In genomic region chr7:99693427-99694200, GRCh38 we compare ENCODE assay signal across 1 cellular context.
A peak's percentile ranks its signal among the peaks of the same experiment; 100 is the strongest.
TF ChIP-seq lines count a peak whose summit lies in the region.

No MANE protein-coding gene starts in this region.

TF ChIP-seq in HepG2, 621 proteins besides CTCF, POLR2A, EP300 and RAD21 (continued from another document and continues in another):
- TF ChIP-seq TFE3 (CRISPR knock-in tag; IDR thresholded peaks at IDR 0.05): peak; percentile 69
- TF ChIP-seq ADNP (CRISPR knock-in tag; IDR thresholded peaks at IDR 0.05): no peak
- no peak for TF ChIP-seq HCFC1 (IDR thresholded peaks at IDR 0.05; ENCODE audit: low read depth, low read length)
- no peak; the same call in 1 of the 2 replicates for TF ChIP-seq CHD2 (IDR thresholded peaks at IDR 0.05; ENCODE audit: low read depth, low read length)
- no peak for TF ChIP-seq FOSL1 (CRISPR knock-in tag; IDR thresholded peaks at IDR 0.05; ENCODE audit: borderline replicate concordance)
- peak; percentile 81 for TF ChIP-seq ZHX1 (CRISPR knock-in tag; IDR thresholded peaks at IDR 0.05; ENCODE audit: low read depth)
- no peak for TF ChIP-seq ZBTB42 (CRISPR knock-in tag; IDR thresholded peaks at IDR 0.05)
- peak; percentile 78 for TF ChIP-seq ZNF142 (CRISPR knock-in tag; IDR thresholded peaks at IDR 0.05)
- no peak for TF ChIP-seq ZNF556 (CRISPR knock-in tag; IDR thresholded peaks at IDR 0.05; ENCODE audit: borderline replicate concordance)
- no peak for TF ChIP-seq ZNF160 (CRISPR knock-in tag; IDR thresholded peaks at IDR 0.05)
- no peak for TF ChIP-seq NFATC3 (CRISPR knock-in tag; IDR thresholded peaks at IDR 0.05)
- peak; percentile 47; the same call in 1 of the 2 replicates for TF ChIP-seq DMAP1 (CRISPR knock-in tag; IDR thresholded peaks at IDR 0.05)
- TF ChIP-seq FOXP1 (IDR thresholded peaks at IDR 0.05): no peak
- peak; percentile 78 for TF ChIP-seq FOXP1 (CRISPR knock-in tag; IDR thresholded peaks at IDR 0.05)
- TF ChIP-seq TFDP2 (CRISPR knock-in tag; IDR thresholded peaks at IDR 0.05): no peak; the same call in 1 of the 2 replicates
- TF ChIP-seq ZBTB21 (CRISPR knock-in tag; IDR thresholded peaks at IDR 0.05): no peak
- peak; percentile 83 for TF ChIP-seq ZNF331 (CRISPR knock-in tag; IDR thresholded peaks at IDR 0.05)
- 0 out of 2 replicates have a peak, but pooled peaks have one; percentile 78 for TF ChIP-seq ZBTB39 (CRISPR knock-in tag; IDR thresholded peaks at IDR 0.05)
- no peak for TF ChIP-seq ZNF639 (CRISPR knock-in tag; conservative IDR thresholded peaks at IDR 0.05)
- peak; percentile 67 for TF ChIP-seq ZNF430 (CRISPR knock-in tag; IDR thresholded peaks at IDR 0.05)
- TF ChIP-seq RBM39 (IDR thresholded peaks at IDR 0.05; ENCODE audit: low read depth, low read length, poor library complexity, severe bottlenecking): no peak
- peak; percentile 80 for TF ChIP-seq TBX2 (CRISPR knock-in tag; IDR thresholded peaks at IDR 0.05; ENCODE audit: borderline replicate concordance)
- TF ChIP-seq ZNF224 (CRISPR knock-in tag; IDR thresholded peaks at IDR 0.05): no peak
- TF ChIP-seq ZNF737 (CRISPR knock-in tag; IDR thresholded peaks at IDR 0.05; ENCODE audit: borderline replicate concordance): no peak
- TF ChIP-seq ZFP82 (CRISPR knock-in tag; IDR thresholded peaks at IDR 0.05; ENCODE audit: borderline replicate concordance): no peak
- no peak for TF ChIP-seq BCL3 (CRISPR knock-in tag; IDR thresholded peaks at IDR 0.05)
- TF ChIP-seq ZNF12 (CRISPR knock-in tag; IDR thresholded peaks at IDR 0.05): peak; percentile 79
- no peak; the same call in 1 of the 2 replicates for TF ChIP-seq KAT7 (CRISPR knock-in tag; IDR thresholded peaks at IDR 0.05; ENCODE audit: borderline replicate concordance)
- 0 out of 2 replicates have a peak, but pooled peaks have one; percentile 42 for TF ChIP-seq ZIK1 (CRISPR knock-in tag; IDR thresholded peaks at IDR 0.05; ENCODE audit: borderline replicate concordance, low read depth)
- peak; percentile 75; the same call in 1 of the 2 replicates for TF ChIP-seq CBX5 (CRISPR knock-in tag; IDR thresholded peaks at IDR 0.05; ENCODE audit: borderline replicate concordance)
- TF ChIP-seq ZNF749 (CRISPR knock-in tag; IDR thresholded peaks at IDR 0.05; ENCODE audit: borderline replicate concordance): peak; percentile 29; the same call in 1 of the 2 replicates
- 0 out of 2 replicates have a peak, but pooled peaks have one; percentile 72 for TF ChIP-seq AFF4 (CRISPR knock-in tag; IDR thresholded peaks at IDR 0.05)
- peak; percentile 94 for TF ChIP-seq HOXA3 (CRISPR knock-in tag; IDR thresholded peaks at IDR 0.05)
